ENCODE assay signal across 8 cellular contexts in genomic region chr3:129441215-129441614, GRCh38. TPM values are rescaled to one million over a fixed set of nuclear protein-coding genes. Genes with fewer than 3 reads are reported as not detected.
DNase-seq lines count a peak whose midpoint lies in the region; ATAC-seq and TF ChIP-seq lines count a peak whose summit lies in the region.

No MANE protein-coding gene starts in this region.

- H3K4me1 ChIP-seq in cardiac muscle cell (ENCODE audit: low read depth) (peaks cover 27% of the 10 kb centered on the region), thoracic aorta (ENCODE audit: control insufficient read depth in 1 of 2, low read depth in 2 of 2) (peaks cover 39 to 63% of the 10 kb centered on the region in 2 donors)

- H3K36me3 ChIP-seq in cardiac muscle cell: peaks cover 13% of the 10 kb centered on the region
- peaks cover 6% of the 10 kb centered on the region for H3K36me3 ChIP-seq in thoracic aorta

- H3K4me3 ChIP-seq in cardiac muscle cell: peak overlapping the region; percentile 72
- H3K4me3 ChIP-seq in iPS-18c (ENCODE audit: insufficient read depth, low read depth, low read length): peak overlapping the region; percentile 98; the same call in 1 of the 2 replicates
- H3K4me3 ChIP-seq in thoracic aorta: peak overlapping the region; percentile 92

- peaks cover 54% of the 10 kb centered on the region for H3K4me1 Mint-ChIP-seq in activated CD4-positive, alpha-beta memory T cell treated with anti-CD3 and anti-CD28 coated beads, Interleukin-2, amount 10 ng/mL, durations not matched to agents 7 days and 5 days

- H3K9me3 Mint-ChIP-seq in activated CD4-positive, alpha-beta memory T cell treated with anti-CD3 and anti-CD28 coated beads, Interleukin-2, amount 10 ng/mL, durations not matched to agents 7 days and 5 days: no peaks in the 10 kb centered on the region

- intact Hi-C loops in left cardiac atrium (cut with DNase I): no loop called here

- peak overlapping the region; percentile 91 for H3K27ac ChIP-seq in cardiac muscle cell
- H3K27ac ChIP-seq in thoracic aorta: peak overlapping the region; percentile 73 to 80

- CTCF ChIA-PET in activated CD4-positive, alpha-beta memory T cell treated with anti-CD3 and anti-CD28 coated beads, Interleukin-2, amount 10 ng/mL, durations not matched to agents 7 days and 5 days (lab: Charles Lee): interaction anchor here (0.6 to 2.1 kb wide), 8 partner anchors 10 to 471 kb away, joined by 3 to 6 read pairs (median 3); a partner anchor contains a TSS

- H3K9me3 ChIP-seq in cardiac muscle cell (ENCODE audit: low read depth) (no peaks in the 10 kb centered on the region), iPS-18c (ENCODE audit: control insufficient read depth, insufficient read depth, low read length) (no peaks in the 10 kb centered on the region), thoracic aorta (no peaks in the 10 kb centered on the region)

- no peak for TF ChIP-seq CTCF in cardiac muscle cell (IDR thresholded peaks at IDR 0.05; ENCODE audit: low read depth, low read length)
- no peak for TF ChIP-seq CTCF in thoracic aorta (IDR thresholded peaks at IDR 0.05)

- no peaks in the 10 kb centered on the region for H3K27me3 Mint-ChIP-seq in activated CD4-positive, alpha-beta memory T cell treated with anti-CD3 and anti-CD28 coated beads, Interleukin-2, amount 10 ng/mL, durations not matched to agents 7 days and 5 days

- POLR2A ChIA-PET in activated CD4-positive, alpha-beta memory T cell treated with anti-CD3 and anti-CD28 coated beads, Interleukin-2, amount 10 ng/mL, durations not matched to agents 7 days and 5 days (lab: Charles Lee): interaction anchor here (0.9 to 6.0 kb wide), 13 partner anchors 11 to 563 kb away, joined by 3 to 76 read pairs (median 5); partner anchors contain the start of genes EFCAB12 and RAB43

- H3K27me3 ChIP-seq in cardiac muscle cell (no peaks in the 10 kb centered on the region), thoracic aorta (replicated peaks; ENCODE audit: insufficient read depth) (no peaks in the 10 kb centered on the region)

- ATAC-seq in left cardiac atrium (no peak), thoracic aorta (ENCODE audit: insufficient number of reproducible peaks, low FRiP score, low read depth) (no peak)

- DNase-seq in cardiac muscle cell (ENCODE audit: low read depth in 1 of 2, low spot score in 1 of 2) (no peak), left cardiac atrium (no peak), thoracic aorta (ENCODE audit: low spot score) (no peak), SW 1271 (lab: John Stamatoyannopoulos, UW) (no peak), DMS 273 treated with DMSO at 0.1 percent for 48 hours (lab: John Stamatoyannopoulos, UW) (no peak)
- DNase-seq in activated CD4-positive, alpha-beta memory T cell treated with anti-CD3 and anti-CD28 coated beads, Interleukin-2, amount 10 ng/mL, durations not matched to agents 7 days and 5 days: peak; percentile 23
- no peak for DNase-seq in activated CD4-positive, alpha-beta T cell treated with anti-CD3 and anti-CD28 coated beads for 1 hour

- H3K27ac Mint-ChIP-seq in activated CD4-positive, alpha-beta memory T cell treated with anti-CD3 and anti-CD28 coated beads, Interleukin-2, amount 10 ng/mL, durations not matched to agents 7 days and 5 days: peak overlapping the region; percentile 94

- peak overlapping the region; percentile 87 for H3K4me3 Mint-ChIP-seq in activated CD4-positive, alpha-beta memory T cell treated with anti-CD3 and anti-CD28 coated beads, Interleukin-2, amount 10 ng/mL, durations not matched to agents 7 days and 5 days

- peaks cover 30% of the 10 kb centered on the region for H3K36me3 Mint-ChIP-seq in activated CD4-positive, alpha-beta memory T cell treated with anti-CD3 and anti-CD28 coated beads, Interleukin-2, amount 10 ng/mL, durations not matched to agents 7 days and 5 days (ENCODE audit: low read depth)

RNA-seq across cellular contexts. Expression of gene IFT122, which starts 1.2 kb away (rescaled TPM):
- total RNA-seq in cardiac muscle cell: 28.3 and 31.5 TPM in 2 replicates
- 21.9 and 40.0 TPM in 2 replicates for polyA plus RNA-seq in cardiac muscle cell
- 10 to 100 TPM; 20.2 to 43.4 TPM for total RNA-seq in left cardiac atrium
- 10 to 100 TPM; 22.6 to 22.8 TPM for total RNA-seq in activated CD4-positive, alpha-beta memory T cell treated with anti-CD3 and anti-CD28 coated beads, Interleukin-2, amount 10 ng/mL, durations not matched to agents 7 days and 5 days
- total RNA-seq in thoracic aorta: 10 to 100 TPM; 50.1 to 61.9 TPM

RNA-seq across cellular contexts. Expression of gene MBD4, which starts 1.5 kb away (rescaled TPM):
- total RNA-seq in cardiac muscle cell (16.2 and 30.0 TPM in 2 replicates), left cardiac atrium (10 to 100 TPM; 18.7 to 48.9 TPM), thoracic aorta (10 to 100 TPM; 23.0 to 32.5 TPM)
- polyA plus RNA-seq in cardiac muscle cell: 39.8 and 60.8 TPM in 2 replicates
- 10 to 100 TPM; 47.1 to 47.4 TPM for total RNA-seq in activated CD4-positive, alpha-beta memory T cell treated with anti-CD3 and anti-CD28 coated beads, Interleukin-2, amount 10 ng/mL, durations not matched to agents 7 days and 5 days

RNA-seq across cellular contexts. Expression of gene EFCAB12, which starts 12.8 kb away (rescaled TPM):
- total RNA-seq in cardiac muscle cell: 0.48 and 0.85 TPM in 2 replicates
- polyA plus RNA-seq in cardiac muscle cell: 0.49 and 1.7 TPM in 2 replicates
- total RNA-seq in left cardiac atrium: under 1 TPM; 0.32 to 0.37 TPM
- total RNA-seq in activated CD4-positive, alpha-beta memory T cell treated with anti-CD3 and anti-CD28 coated beads, Interleukin-2, amount 10 ng/mL, durations not matched to agents 7 days and 5 days: under 1 TPM; 0.65 to 0.98 TPM
- under 1 TPM in 1 of 2 donors, not detected in 1; 0.68 TPM for total RNA-seq in thoracic aorta
